ENCODE assay signal across 29 cellular contexts in genomic region chr6:3829285-3829684, GRCh38. TPM values are rescaled to one million over a fixed set of nuclear protein-coding genes. Genes with fewer than 3 reads are reported as not detected.
DNase-seq lines count a peak whose midpoint lies in the region; ATAC-seq, FAIRE-seq and TF ChIP-seq lines count a peak whose summit lies in the region.
"Had no signal": no experiment of that assay in that cellular context is flagged by ENCODE, and none has a peak within 500 bp of the region (broad histone marks: within the 10 kb centered on the region; RNA-seq: fewer than 3 reads in every experiment).

No MANE protein-coding gene starts in this region.

- intact Hi-C loops in HepG2 (cut with micrococcal nuclease; ENCODE audit: unreplicated experiment) = loop anchor here (5.0 kb wide), 1 partner anchor 42 kb away; no protein-coding TSS in a partner anchor
- intact Hi-C loops in right lobe of liver (cut with DNase I) = no loop called here

- H3K27me3 Mint-ChIP-seq in mesothelial cell of epicardium (ENCODE audit: low read depth) = no peaks in the 10 kb centered on the region

- no peaks in the 10 kb centered on the region for H3K79me2 ChIP-seq in HepG2 (ENCODE audit: insufficient read depth, low read length)
- no peaks in the 10 kb centered on the region for H3K79me2 ChIP-seq in smooth muscle cell (ENCODE audit: low read depth)

- no peaks in the 10 kb centered on the region for H3K36me3 Mint-ChIP-seq in mesothelial cell of epicardium
- H3K36me3 Mint-ChIP-seq: CD14-positive monocyte; CD4-positive, alpha-beta memory T cell; CD4-positive, CD25-positive, alpha-beta regulatory T cell; CD8-positive, alpha-beta memory T cell had no signal

- H3K4me3 Mint-ChIP-seq in mesothelial cell of epicardium = no peak overlapping the region
- H3K4me3 Mint-ChIP-seq: CD14-positive monocyte; CD4-positive, alpha-beta memory T cell; CD4-positive, CD25-positive, alpha-beta regulatory T cell; CD8-positive, alpha-beta memory T cell had no signal

- DNase-seq in HepG2 (ENCODE audit: low spot score) (no peak), right lobe of liver (no peak), islet precursor cell (peak; percentile 35), mesothelial cell of epicardium (ENCODE audit: low spot score in 2 of 2, unreplicated experiment in 2 of 2) (no peak), smooth muscle cell (lab: John Stamatoyannopoulos, UW; ENCODE audit: unreplicated experiment) (no peak)
- no peak for DNase-seq in effector CD4-positive, alpha-beta T cell
- DNase-seq: 8988T; ACHN; BE2C; C1 segment of cervical spinal cord; CD4-positive, alpha-beta memory T cell; CD4-positive, CD25-positive, alpha-beta regulatory T cell; CD8-positive, alpha-beta memory T cell; COR-L47; DMS 273 treated with DMSO at 0.1 percent for 48 hours; DMS153; DMS53; DMS79; DND-41; EL; GF-D8 had no signal

- H3K27me3 ChIP-seq in HepG2 (ENCODE audit: control insufficient read depth in 1 of 2, insufficient read depth in 2 of 2, low read length in 2 of 2) (no peaks in the 10 kb centered on the region), right lobe of liver (no peaks in the 10 kb centered on the region), smooth muscle cell (ENCODE audit: low read depth) (no peaks in the 10 kb centered on the region)
- H3K27me3 ChIP-seq: BE2C, BLaER1 had no signal

- H3K27ac ChIP-seq in HepG2 (ENCODE audit: extremely low read length, insufficient read depth, low read length) = no peak overlapping the region
- no peak overlapping the region for H3K27ac ChIP-seq in right lobe of liver
- peak overlapping the region; percentile 78 for H3K27ac ChIP-seq in smooth muscle cell (ENCODE audit: low read depth)
- H3K27ac ChIP-seq: BLaER1 had no signal

- peaks cover 24% of the 10 kb centered on the region for H3K4me1 Mint-ChIP-seq in mesothelial cell of epicardium
- H3K4me1 Mint-ChIP-seq: CD14-positive monocyte; CD4-positive, alpha-beta memory T cell; CD4-positive, CD25-positive, alpha-beta regulatory T cell; CD8-positive, alpha-beta memory T cell had no signal

- no peak for TF ChIP-seq CTCF in HepG2 (CRISPR knock-in tag; IDR thresholded peaks at IDR 0.05)
- no peak for TF ChIP-seq CTCF in right lobe of liver (IDR thresholded peaks at IDR 0.05)
- no peak for TF ChIP-seq CTCF in mesothelial cell of epicardium (IDR thresholded peaks at IDR 0.05; ENCODE audit: unreplicated experiment)
- no peak for TF ChIP-seq CTCF in smooth muscle cell (IDR thresholded peaks at IDR 0.05; ENCODE audit: borderline replicate concordance, insufficient read depth, poor library complexity, severe bottlenecking)

- in situ Hi-C loops in HepG2 (cut with HindIII; ENCODE audit: extremely low pct_ligation_motif_present, low pct_unique_long_range_greater_than_20kb) = loop anchor here (5.0 kb wide), 1 partner anchor 82 kb away; no protein-coding TSS in a partner anchor

- no peak for FAIRE-seq in HepG2 (lab: Jason Lieb, UNC)
- FAIRE-seq: A204.1, G401.6, GM12891, GM19239 had no signal

- TF ChIP-seq RAD21 in HepG2 (CRISPR knock-in tag; IDR thresholded peaks at IDR 0.05) = no peak

- 68% methylated on average over 5 of the region's 5 CpGs for WGBS in HepG2 (ENCODE audit: low lambda C conversion rate)
- WGBS in right lobe of liver (ENCODE audit: insufficient coverage, low coverage, low lambda C conversion rate, missing lambda C conversion rate) = 85% methylated on average over 5 of the region's 5 CpGs
- 19% methylated on average over 5 of the region's 5 CpGs for WGBS in smooth muscle cell (ENCODE audit: low lambda C conversion rate)

- POLR2A ChIA-PET in HepG2 (lab: Yijun Ruan, JAX) = interaction anchor here (1.2 to 2.2 kb wide), 3 partner anchors 10 to 11 kb away, joined by 4 to 6 read pairs (median 4); no protein-coding TSS in a partner anchor

- H3F3A ChIP-seq in smooth muscle cell (ENCODE audit: low read depth) = peaks cover 29% of the 10 kb centered on the region

- no peak for TF ChIP-seq EP300 in HepG2 (IDR thresholded peaks at IDR 0.05; ENCODE audit: low read depth in 2 of 2, low read length in 2 of 2)
- TF ChIP-seq EP300 in HepG2 (CRISPR knock-in tag; IDR thresholded peaks at IDR 0.05; ENCODE audit: borderline replicate concordance) = no peak

- H3K4me1 ChIP-seq in HepG2 (ENCODE audit: insufficient read depth, low read length) = peaks cover 40% of the 10 kb centered on the region
- peaks cover 0 to 24% (median 8%) of the 10 kb centered on the region in 4 donors for H3K4me1 ChIP-seq in right lobe of liver
- peaks cover 8% of the 10 kb centered on the region for H3K4me1 ChIP-seq in smooth muscle cell (ENCODE audit: low read depth)
- H3K4me1 ChIP-seq: BE2C, BLaER1 had no signal

- H4K20me1 ChIP-seq in HepG2 (ENCODE audit: insufficient read depth, low read length) (no peaks in the 10 kb centered on the region), smooth muscle cell (ENCODE audit: low read depth) (no peaks in the 10 kb centered on the region)
- H4K20me1 ChIP-seq: BLaER1 had no signal

- TF ChIP-seq POLR2A in HepG2 (IDR thresholded peaks at IDR 0.05; ENCODE audit: insufficient read depth in 1 of 2, low read depth in 2 of 2, low read length in 2 of 2) = no peak
- TF ChIP-seq POLR2A in right lobe of liver (IDR thresholded peaks at IDR 0.05) = no peak

- ATAC-seq in HepG2 (no peak), right lobe of liver (no peak), HG03025 (IDR thresholded peaks at IDR 0.05; ENCODE audit: low FRiP score, unreplicated experiment) (no peak), HG03457 (IDR thresholded peaks at IDR 0.05; ENCODE audit: unreplicated experiment) (no peak)

- H3K9me3 ChIP-seq in HepG2 (ENCODE audit: low read length) = no peaks in the 10 kb centered on the region
- H3K9me3 ChIP-seq in right lobe of liver = no peaks in the 10 kb centered on the region
- H3K9me3 ChIP-seq in smooth muscle cell (replicated peaks; ENCODE audit: low read depth) = no peaks in the 10 kb centered on the region
- H3K9me3 ChIP-seq: BE2C, BLaER1 had no signal

- H2AFZ ChIP-seq in HepG2 (ENCODE audit: low read length) (no peak overlapping the region), smooth muscle cell (ENCODE audit: low read depth) (no peak overlapping the region)

- CTCF ChIA-PET in HepG2 (lab: Yijun Ruan, JAX; ENCODE audit: low intra/inter-chr PET ratio, low total read pairs) = no interaction called here

- H3K36me3 ChIP-seq in HepG2 (replicated peaks in 1 of 2; ENCODE audit: control insufficient read depth in 1 of 2, insufficient read depth in 2 of 2, low read length in 2 of 2) (no peaks in the 10 kb centered on the region), right lobe of liver (no peaks in the 10 kb centered on the region), smooth muscle cell (ENCODE audit: low read depth) (no peaks in the 10 kb centered on the region)
- H3K36me3 ChIP-seq: BE2C, BLaER1 had no signal

- peak overlapping the region; percentile 34 for H3K27ac Mint-ChIP-seq in mesothelial cell of epicardium
- H3K27ac Mint-ChIP-seq: CD4-positive, alpha-beta memory T cell; CD4-positive, CD25-positive, alpha-beta regulatory T cell; CD8-positive, alpha-beta memory T cell had no signal

- H3K9ac ChIP-seq in HepG2 (ENCODE audit: insufficient read depth, low read depth, low read length) (no peak overlapping the region), smooth muscle cell (ENCODE audit: low read depth) (no peak overlapping the region)
- H3K9ac ChIP-seq: BLaER1 had no signal

- H3K4me3 ChIP-seq in HepG2 (replicated peaks in 1 of 3; ENCODE audit: insufficient read depth in 1 of 3, low read depth in 2 of 3, low read length in 3 of 3) (no peak overlapping the region), right lobe of liver (no peak overlapping the region), smooth muscle cell (no peak overlapping the region)
- H3K4me3 ChIP-seq: BLaER1 had no signal

- H3K4me2 ChIP-seq in HepG2 (ENCODE audit: low read depth, low read length) (peak overlapping the region; percentile 10; the same call in 1 of the 2 replicates), smooth muscle cell (peak overlapping the region; percentile 48)
- H3K4me2 ChIP-seq: BLaER1 had no signal

- BruUV-seq in HepG2 (replicated peaks; lab: Mats Ljungman, UMichigan) = no TSS peak

- no peaks in the 10 kb centered on the region for H3K9me3 Mint-ChIP-seq in mesothelial cell of epicardium
- H3K9me3 Mint-ChIP-seq: CD14-positive monocyte; CD4-positive, CD25-positive, alpha-beta regulatory T cell; CD8-positive, alpha-beta memory T cell had no signal

TF ChIP-seq in HepG2, 621 proteins besides CTCF, POLR2A, EP300 and RAD21 (continues in another document):
- no peak for TF ChIP-seq FOXK2 (IDR thresholded peaks at IDR 0.05)

RNA-seq across cellular contexts. Expression of gene FAM50B, which starts 19.9 kb away (rescaled TPM):
- total RNA-seq in HepG2 (2016; rRNA removed; fragmentation: Illumina TruSeq; extraction: Trizol) (not detected in 2 replicates), right lobe of liver (10 to 100 TPM in 1 of 6 experiments, 1 to 10 TPM in 5; 3.6 to 11.1 (median 8.5) TPM), mesothelial cell of epicardium (7.0 to 7.9 TPM (median 7.1 TPM) in 3 replicates), smooth muscle cell (2.2 and 6.3 TPM in 2 replicates)
- total RNA-seq in HepG2 (2016; cell fraction: cytosol; rRNA removed; fragmentation: Illumina TruSeq; extraction: Trizol; ENCODE audit: low read depth) = not detected in 2 replicates
- total RNA-seq in HepG2 (2016; cell fraction: insoluble cytoplasmic fraction; rRNA removed; fragmentation: Illumina TruSeq; extraction: Trizol) = not detected in 2 replicates
- total RNA-seq in HepG2 (2016; cell fraction: membrane; rRNA removed; fragmentation: Illumina TruSeq; extraction: Trizol) = not detected in 2 replicates
- total RNA-seq in HepG2 (2016; cell fraction: nucleus; rRNA removed; fragmentation: Illumina TruSeq; extraction: Trizol) = not detected in 2 replicates
- polyA plus RNA-seq in HepG2 (2011; rRNA removed) (0.05 TPM in 1 of 2 replicates, not detected in the other), smooth muscle cell (3.1 and 4.3 TPM in 2 replicates)
- polyA plus RNA-seq in HepG2 (2011; cell fraction: cytosol; rRNA removed) = not detected in 2 replicates
- 0.07 TPM in 1 of 2 replicates, not detected in the other for polyA plus RNA-seq in HepG2 (2011; cell fraction: nucleus; rRNA removed)
- polyA plus RNA-seq in HepG2 (2012) = not detected in 2 replicates
- polyA plus RNA-seq in HepG2 (2016; cell fraction: cytosol; fragmentation: Illumina TruSeq; extraction: Trizol; ENCODE audit: low read depth) = not detected in 2 replicates
- polyA plus RNA-seq in HepG2 (2016; cell fraction: insoluble cytoplasmic fraction; fragmentation: Illumina TruSeq; extraction: Trizol; ENCODE audit: low read depth) = not detected in 2 replicates
- not detected in 2 replicates for polyA plus RNA-seq in HepG2 (2016; cell fraction: membrane; fragmentation: Illumina TruSeq; extraction: Trizol; ENCODE audit: low read depth)
- not detected in 2 replicates for polyA plus RNA-seq in HepG2 (2016; cell fraction: nucleus; fragmentation: Illumina TruSeq; extraction: Trizol; ENCODE audit: insufficient read depth, low read depth)
- polyA minus RNA-seq in HepG2 (2011; rRNA and poly(A)+ RNA removed; ENCODE audit: low replicate concordance) = 2.4 TPM in 1 of 2 replicates, not detected in the other
- not detected in 2 replicates for polyA minus RNA-seq in HepG2 (2011; cell fraction: cytosol; rRNA and poly(A)+ RNA removed)
- polyA minus RNA-seq in HepG2 (2011; cell fraction: nucleus; rRNA and poly(A)+ RNA removed) = not detected in 2 replicates
